ENCODE assay signal across 7 cellular contexts in genomic region chr11:64305691-64306562, GRCh38. TPM values are rescaled to one million over a fixed set of nuclear protein-coding genes. Genes with fewer than 3 reads are reported as not detected.
DNase-seq lines count a peak whose midpoint lies in the region; ATAC-seq, FAIRE-seq and TF ChIP-seq lines count a peak whose summit lies in the region.

No MANE protein-coding gene starts in this region.

- H2BK20ac ChIP-seq in H1 (ENCODE audit: low read length): no peak overlapping the region

- H3K79me2 ChIP-seq in H1 (ENCODE audit: control insufficient read depth in 1 of 2, insufficient read depth in 2 of 2, low read length in 2 of 2): peaks cover 0 to 19% of the 10 kb centered on the region in 2 experiments; a peak in 2 of 4 replicates

- H3K27ac Mint-ChIP-seq in activated CD4-positive, alpha-beta memory T cell treated with anti-CD3 and anti-CD28 coated beads, Interleukin-2, amount 10 ng/mL, durations not matched to agents 7 days and 5 days: peak overlapping the region; percentile 93

- FAIRE-seq in H1 (lab: Jason Lieb, UNC): no peak

- no peak; a peak in 1 of 4 replicates for TF ChIP-seq RAD21 in H1 (IDR thresholded peaks at IDR 0.05 in 1 of 2, conservative IDR thresholded peaks at IDR 0.05 in 1 of 2; ENCODE audit: low read depth in 2 of 2, low read length in 2 of 2)

- H3K79me1 ChIP-seq in H1 (ENCODE audit: low read depth, low read length): peaks cover 12% of the 10 kb centered on the region; the same call in 1 of the 2 replicates

- peak overlapping the region; percentile 88; the same call in 1 of the 2 replicates for H2BK15ac ChIP-seq in H1 (ENCODE audit: low read length)

- H3K27me3 ChIP-seq in H1 (replicated peaks in 1 of 4; ENCODE audit: control insufficient read depth in 3 of 4, extremely low read depth in 1 of 4, insufficient read depth in 3 of 4, low read length in 3 of 4): peaks cover 0 to 16% (median 4%) of the 10 kb centered on the region in 4 experiments; a peak in 4 of 7 replicates

- peak overlapping the region; percentile 75 for H4K91ac ChIP-seq in H1 (replicated peaks; ENCODE audit: insufficient read length, low read length)

- peaks cover 40% of the 10 kb centered on the region for H3K4me1 Mint-ChIP-seq in activated CD4-positive, alpha-beta memory T cell treated with anti-CD3 and anti-CD28 coated beads, Interleukin-2, amount 10 ng/mL, durations not matched to agents 7 days and 5 days

- peak overlapping the region; percentile 74 for H3K56ac ChIP-seq in H1 (replicated peaks; ENCODE audit: insufficient read length, low read depth, low read length)

- no peaks in the 10 kb centered on the region for H3K9me3 ChIP-seq in H1 (ENCODE audit: insufficient read depth in 2 of 2, low read depth in 1 of 2, low read length in 1 of 2)

- peak; percentile 20 for TF ChIP-seq POLR2A in GM18505 (IDR thresholded peaks at IDR 0.05; ENCODE audit: borderline replicate concordance, extremely low read depth, insufficient read depth, insufficient read length)
- TF ChIP-seq POLR2A in H1 (IDR thresholded peaks at IDR 0.05; ENCODE audit: control extremely low read depth in 1 of 2, low read depth in 2 of 2, low read length in 2 of 2): 0 out of 3 replicates have a peak, but pooled peaks of 1 of the 2 experiments have one; percentile 37

- H2AFZ ChIP-seq in H1 (ENCODE audit: low read length): 0 out of 2 replicates have a peak overlapping the region, but pooled peaks have one; percentile 36

- H3K36me3 ChIP-seq in H1 (ENCODE audit: control insufficient read depth in 2 of 4, insufficient read depth in 4 of 4, low read length in 3 of 4): no peaks in the 10 kb centered on the region

- H4K5ac ChIP-seq in H1 (ENCODE audit: insufficient read length, low read depth, low read length): peak overlapping the region; percentile 89

- DNase-seq in NCI-H748 (lab: John Stamatoyannopoulos, UW; ENCODE audit: unreplicated experiment) (peak; percentile 72), H1 (ENCODE audit: low read depth in 1 of 2, low spot score in 2 of 2) (peak in 1 of 2 experiments; percentile 87), mucosa of gallbladder (ENCODE audit: low spot score) (peak; percentile 77)
- DNase-seq in activated CD4-positive, alpha-beta memory T cell treated with anti-CD3 and anti-CD28 coated beads, Interleukin-2, amount 10 ng/mL, durations not matched to agents 7 days and 5 days: peak; percentile 77
- DNase-seq in stimulated activated CD8-positive, alpha-beta memory T cell treated with anti-CD3 and anti-CD28 coated beads, Interleukin-7, amount 100 ng/mL, for 1 hour (ENCODE audit: low read depth in 2 of 2): peak; percentile 33 to 43

- peaks cover 2 to 3% of the 10 kb centered on the region in 2 experiments for H4K20me1 ChIP-seq in H1 (replicated peaks in 1 of 2; ENCODE audit: control insufficient read depth in 1 of 2, insufficient read depth in 2 of 2, low read length in 2 of 2)

- 0 out of 2 replicates have a peak overlapping the region, but pooled peaks have one; percentile 7 for H4K8ac ChIP-seq in H1 (ENCODE audit: extremely low read depth, insufficient read depth, low read length)

- peaks cover 3 to 14% (median 12%) of the 10 kb centered on the region in 4 experiments; a peak in 6 of 7 replicates for H3K4me1 ChIP-seq in H1 (replicated peaks in 1 of 4; ENCODE audit: control insufficient read depth in 3 of 4, insufficient read depth in 4 of 4, low read length in 3 of 4)

- H3K4me3 Mint-ChIP-seq in activated CD4-positive, alpha-beta memory T cell treated with anti-CD3 and anti-CD28 coated beads, Interleukin-2, amount 10 ng/mL, durations not matched to agents 7 days and 5 days: peak overlapping the region; percentile 99

- H2BK120ac ChIP-seq in H1 (replicated peaks; ENCODE audit: low read depth, low read length): no peak overlapping the region

- peak overlapping the region; percentile 99 for H3K4ac ChIP-seq in H1 (replicated peaks; ENCODE audit: insufficient read length, low read depth, low read length)

- no peak for TF ChIP-seq EP300 in H1 (IDR thresholded peaks at IDR 0.05; ENCODE audit: borderline replicate concordance in 1 of 2, low read depth in 2 of 2, low read length in 2 of 2)

- no peaks in the 10 kb centered on the region for H3K9me3 Mint-ChIP-seq in activated CD4-positive, alpha-beta memory T cell treated with anti-CD3 and anti-CD28 coated beads, Interleukin-2, amount 10 ng/mL, durations not matched to agents 7 days and 5 days

- 0 out of 2 replicates have a peak overlapping the region, but pooled peaks have one; percentile 46 for H3K27ac ChIP-seq in H1 (ENCODE audit: low read depth, low read length)

- peak overlapping the region in 3 of 4 experiments; percentile 4 to 76 (median 55); a peak in 6 of 7 replicates for H3K9ac ChIP-seq in H1 (replicated peaks in 1 of 4; ENCODE audit: extremely low read depth in 1 of 4, low read depth in 3 of 4, low read length in 3 of 4)

- POLR2A ChIA-PET in activated CD4-positive, alpha-beta memory T cell treated with anti-CD3 and anti-CD28 coated beads, Interleukin-2, amount 10 ng/mL, durations not matched to agents 7 days and 5 days (lab: Charles Lee): interaction anchor here (1.3 to 5.4 kb wide), 6 partner anchors 11 to 61 kb away, joined by 4 to 68 read pairs (median 30); partner anchors contain the start of genes BAD, GPR137, PPP1R14B and PRDX5
- POLR2A ChIA-PET in H1 (lab: Charles Lee; ENCODE audit: partially characterized antibody): interaction anchor here (1.2 to 5.6 kb wide), 11 partner anchors 9 to 99 kb away, joined by 3 to 57 read pairs (median 6); partner anchors contain the start of genes BAD, FERMT3, GPR137 and PLCB3

- peaks cover 5% of the 10 kb centered on the region for H3K27me3 Mint-ChIP-seq in activated CD4-positive, alpha-beta memory T cell treated with anti-CD3 and anti-CD28 coated beads, Interleukin-2, amount 10 ng/mL, durations not matched to agents 7 days and 5 days

- peak overlapping the region; percentile 95 for H3K18ac ChIP-seq in H1 (ENCODE audit: extremely low read depth, low read length)

- H2BK5ac ChIP-seq in H1 (ENCODE audit: low read depth, low read length): peak overlapping the region; percentile 97; the same call in 1 of the 2 replicates

- 1% methylated on average over 35 of the region's 71 CpGs; no CpG with 5 or more reads in 1 of the 2 experiments for WGBS in H1 (ENCODE audit: extremely low coverage in 1 of 2, insufficient coverage in 1 of 2, insufficient read length in 1 of 2, insufficient replicate concordance in 2 of 2, low coverage in 1 of 2, low lambda C conversion rate in 2 of 2, missing lambda C conversion rate in 1 of 2), 2 experiments

- peak overlapping the region; percentile 96 to 98 for H3K4me2 ChIP-seq in H1 (ENCODE audit: insufficient read depth in 1 of 2, low read depth in 2 of 2, low read length in 2 of 2)

- peak overlapping the region; percentile 62 to 93 (median 83) for H3K4me3 ChIP-seq in H1 (ENCODE audit: extremely low read depth in 1 of 4, insufficient read depth in 2 of 4, low read depth in 3 of 4, low read length in 4 of 4)

- H3K14ac ChIP-seq in H1 (ENCODE audit: insufficient read length): no peak overlapping the region

- H2AK5ac ChIP-seq in H1 (ENCODE audit: low read depth, low read length): peak overlapping the region; percentile 96; the same call in 1 of the 2 replicates

- peak overlapping the region; percentile 90; the same call in 1 of the 2 replicates for H2BK12ac ChIP-seq in H1 (ENCODE audit: low read depth, low read length)

- ATAC-seq in GM18505 (IDR thresholded peaks at IDR 0.05; ENCODE audit: unreplicated experiment) (peak; percentile 12), HG02885 (IDR thresholded peaks at IDR 0.05; ENCODE audit: poor library complexity, unreplicated experiment) (peak; percentile 21)

- peaks cover 16% of the 10 kb centered on the region for H3K36me3 Mint-ChIP-seq in activated CD4-positive, alpha-beta memory T cell treated with anti-CD3 and anti-CD28 coated beads, Interleukin-2, amount 10 ng/mL, durations not matched to agents 7 days and 5 days (ENCODE audit: low read depth)

- TF ChIP-seq CTCF in H1 (IDR thresholded peaks at IDR 0.05; ENCODE audit: control extremely low read depth in 1 of 3, insufficient read depth in 1 of 3, low read depth in 1 of 3, low read length in 3 of 3): peak in 2 of 3 experiments; percentile 50 to 52; a peak in 3 of 4 replicates

- CTCF ChIA-PET in activated CD4-positive, alpha-beta memory T cell treated with anti-CD3 and anti-CD28 coated beads, Interleukin-2, amount 10 ng/mL, durations not matched to agents 7 days and 5 days (lab: Charles Lee): interaction anchor here (0.6 to 6.3 kb wide), 8 partner anchors 11 to 119 kb away, joined by 3 to 154 read pairs (median 11); partner anchors contain the start of genes FERMT3, PRDX5 and TRMT112
- CTCF ChIA-PET in H1 (lab: Charles Lee; ENCODE audit: partially characterized antibody): interaction anchor here (1.0 to 20.8 kb wide), 6 partner anchors 12 to 101 kb away, joined by 3 to 614 read pairs (median 28); partner anchors contain the start of genes CCDC88B, PPP1R14B, PRDX5 and TRMT112

- H3K23ac ChIP-seq in H1 (ENCODE audit: insufficient read length): no peak overlapping the region

- peaks cover 8% of the 10 kb centered on the region; the same call in 1 of the 2 replicates for H3K23me2 ChIP-seq in H1 (ENCODE audit: low read depth, low read length)

RNA-seq across cellular contexts. Expression of gene ESRRA, which starts 0.6 kb away (rescaled TPM):
- total RNA-seq in activated CD4-positive, alpha-beta memory T cell treated with anti-CD3 and anti-CD28 coated beads, Interleukin-2, amount 10 ng/mL, durations not matched to agents 7 days and 5 days: 10 to 100 TPM; 38.5 to 42.2 TPM
- 36.1 and 37.0 TPM in 2 replicates for total RNA-seq in H1 (2021; fragmentation: NEBNext Ultra II Directional; extraction: Animal tissue kit (Norgen Biotek cat#: 25700))
- 18.2 and 20.9 TPM in 2 replicates for polyA plus RNA-seq in H1 (2011; rRNA removed)
- 24.8 TPM for polyA plus RNA-seq in H1 (2011; cell fraction: cytosol; rRNA removed)
- 29.9 TPM for polyA plus RNA-seq in H1 (2011; cell fraction: nucleus; rRNA removed)
- polyA plus RNA-seq in H1 (2012, experiment 1 of 2): 24.8 to 32.6 TPM (median 31.0 TPM) in 4 replicates
- polyA plus RNA-seq in H1 (2012, experiment 2 of 2): 28.6 TPM
- 13.1 TPM for polyA plus RNA-seq in H1 (2013, experiment 1 of 2)
- polyA plus RNA-seq in H1 (2013, experiment 2 of 2): 13.3 TPM
- 9.2 and 9.3 TPM in 2 replicates for polyA minus RNA-seq in H1 (2011; rRNA and poly(A)+ RNA removed)
- 19.5 TPM for polyA minus RNA-seq in H1 (2011; cell fraction: cytosol; rRNA and poly(A)+ RNA removed)
- polyA minus RNA-seq in H1 (2011; cell fraction: nucleus; rRNA and poly(A)+ RNA removed): 13.9 TPM
- total RNA-seq in mucosa of gallbladder: 97.7 TPM

RNA-seq across cellular contexts. Expression of gene CATSPERZ, which starts 5.8 kb away (rescaled TPM):
- not detected for total RNA-seq in activated CD4-positive, alpha-beta memory T cell treated with anti-CD3 and anti-CD28 coated beads, Interleukin-2, amount 10 ng/mL, durations not matched to agents 7 days and 5 days
- total RNA-seq in H1 (2021; fragmentation: NEBNext Ultra II Directional; extraction: Animal tissue kit (Norgen Biotek cat#: 25700)): not detected in 2 replicates
- polyA plus RNA-seq in H1 (2011; rRNA removed): 0.77 and 1.1 TPM in 2 replicates
- 0.85 TPM for polyA plus RNA-seq in H1 (2011; cell fraction: cytosol; rRNA removed)
- polyA plus RNA-seq in H1 (2011; cell fraction: nucleus; rRNA removed): 1.6 TPM
- polyA plus RNA-seq in H1 (2012, experiment 1 of 2): 0.46 to 0.96 TPM (median 0.73 TPM) in 3 of 4 replicates, not detected in the other
- 0.71 TPM for polyA plus RNA-seq in H1 (2012, experiment 2 of 2)
- 0.49 TPM for polyA plus RNA-seq in H1 (2013, experiment 1 of 2)
- polyA plus RNA-seq in H1 (2013, experiment 2 of 2): 0.66 TPM
- polyA minus RNA-seq in H1 (2011; rRNA and poly(A)+ RNA removed): not detected in 2 replicates
- not detected for polyA minus RNA-seq in H1 (2011; cell fraction: cytosol; rRNA and poly(A)+ RNA removed)
- polyA minus RNA-seq in H1 (2011; cell fraction: nucleus; rRNA and poly(A)+ RNA removed): not detected
- 0.29 TPM for total RNA-seq in mucosa of gallbladder

RNA-seq across cellular contexts. Expression of gene TRMT112, which starts 11.4 kb away (rescaled TPM):
- 100 to 1,000 TPM; 137 to 145 TPM for total RNA-seq in activated CD4-positive, alpha-beta memory T cell treated with anti-CD3 and anti-CD28 coated beads, Interleukin-2, amount 10 ng/mL, durations not matched to agents 7 days and 5 days
- total RNA-seq in H1 (2021; fragmentation: NEBNext Ultra II Directional; extraction: Animal tissue kit (Norgen Biotek cat#: 25700)): 300 and 326 TPM in 2 replicates
- 650 and 707 TPM in 2 replicates for polyA plus RNA-seq in H1 (2011; rRNA removed)
- polyA plus RNA-seq in H1 (2011; cell fraction: cytosol; rRNA removed): 604 TPM
- polyA plus RNA-seq in H1 (2011; cell fraction: nucleus; rRNA removed): 183 TPM
- 380 to 473 TPM (median 438 TPM) in 4 replicates for polyA plus RNA-seq in H1 (2012, experiment 1 of 2)
- 1,230 TPM for polyA plus RNA-seq in H1 (2012, experiment 2 of 2)
- polyA plus RNA-seq in H1 (2013, experiment 1 of 2): 542 TPM
- 524 TPM for polyA plus RNA-seq in H1 (2013, experiment 2 of 2)
- 31.9 and 44.7 TPM in 2 replicates for polyA minus RNA-seq in H1 (2011; rRNA and poly(A)+ RNA removed)
- 101 TPM for polyA minus RNA-seq in H1 (2011; cell fraction: cytosol; rRNA and poly(A)+ RNA removed)
- 54.3 TPM for polyA minus RNA-seq in H1 (2011; cell fraction: nucleus; rRNA and poly(A)+ RNA removed)
- total RNA-seq in mucosa of gallbladder: 126 TPM

RNA-seq across cellular contexts. Expression of gene PRDX5, which starts 12.0 kb away (rescaled TPM):
- total RNA-seq in activated CD4-positive, alpha-beta memory T cell treated with anti-CD3 and anti-CD28 coated beads, Interleukin-2, amount 10 ng/mL, durations not matched to agents 7 days and 5 days: 100 to 1,000 TPM; 137 to 139 TPM
- total RNA-seq in H1 (2021; fragmentation: NEBNext Ultra II Directional; extraction: Animal tissue kit (Norgen Biotek cat#: 25700)): 201 and 225 TPM in 2 replicates
- 582 and 631 TPM in 2 replicates for polyA plus RNA-seq in H1 (2011; rRNA removed)
- 623 TPM for polyA plus RNA-seq in H1 (2011; cell fraction: cytosol; rRNA removed)
- 281 TPM for polyA plus RNA-seq in H1 (2011; cell fraction: nucleus; rRNA removed)
- polyA plus RNA-seq in H1 (2012, experiment 1 of 2): 323 to 414 TPM (median 375 TPM) in 4 replicates
- polyA plus RNA-seq in H1 (2012, experiment 2 of 2): 341 TPM
- 135 TPM for polyA plus RNA-seq in H1 (2013, experiment 1 of 2)
- polyA plus RNA-seq in H1 (2013, experiment 2 of 2): 134 TPM
- polyA minus RNA-seq in H1 (2011; rRNA and poly(A)+ RNA removed): 60.4 and 79.8 TPM in 2 replicates
- polyA minus RNA-seq in H1 (2011; cell fraction: cytosol; rRNA and poly(A)+ RNA removed): 77.1 TPM
- 54.4 TPM for polyA minus RNA-seq in H1 (2011; cell fraction: nucleus; rRNA and poly(A)+ RNA removed)
- total RNA-seq in mucosa of gallbladder: 202 TPM

RNA-seq across cellular contexts. Expression of gene KCNK4, which starts 14.8 kb away (rescaled TPM):
- under 1 TPM in 1 of 2 experiments, not detected in 1; 0.15 TPM for total RNA-seq in activated CD4-positive, alpha-beta memory T cell treated with anti-CD3 and anti-CD28 coated beads, Interleukin-2, amount 10 ng/mL, durations not matched to agents 7 days and 5 days
- total RNA-seq in H1 (2021; fragmentation: NEBNext Ultra II Directional; extraction: Animal tissue kit (Norgen Biotek cat#: 25700)): 0.19 TPM in 1 of 2 replicates, not detected in the other
- polyA plus RNA-seq in H1 (2011; rRNA removed): not detected in 2 replicates
- not detected for polyA plus RNA-seq in H1 (2011; cell fraction: cytosol; rRNA removed)
- 0.33 TPM for polyA plus RNA-seq in H1 (2011; cell fraction: nucleus; rRNA removed)
- polyA plus RNA-seq in H1 (2012, experiment 1 of 2): 0.12 to 0.18 TPM in 2 of 4 replicates, not detected in the others
- 0.12 TPM for polyA plus RNA-seq in H1 (2012, experiment 2 of 2)
- polyA plus RNA-seq in H1 (2013, experiment 1 of 2): 0.16 TPM
- polyA plus RNA-seq in H1 (2013, experiment 2 of 2): 0.11 TPM
- not detected in 2 replicates for polyA minus RNA-seq in H1 (2011; rRNA and poly(A)+ RNA removed)
- polyA minus RNA-seq in H1 (2011; cell fraction: cytosol; rRNA and poly(A)+ RNA removed): not detected
- not detected for polyA minus RNA-seq in H1 (2011; cell fraction: nucleus; rRNA and poly(A)+ RNA removed)
- total RNA-seq in mucosa of gallbladder: not detected
